13 cellular contexts compared by ENCODE assay signal in the genomic region with DNA sequence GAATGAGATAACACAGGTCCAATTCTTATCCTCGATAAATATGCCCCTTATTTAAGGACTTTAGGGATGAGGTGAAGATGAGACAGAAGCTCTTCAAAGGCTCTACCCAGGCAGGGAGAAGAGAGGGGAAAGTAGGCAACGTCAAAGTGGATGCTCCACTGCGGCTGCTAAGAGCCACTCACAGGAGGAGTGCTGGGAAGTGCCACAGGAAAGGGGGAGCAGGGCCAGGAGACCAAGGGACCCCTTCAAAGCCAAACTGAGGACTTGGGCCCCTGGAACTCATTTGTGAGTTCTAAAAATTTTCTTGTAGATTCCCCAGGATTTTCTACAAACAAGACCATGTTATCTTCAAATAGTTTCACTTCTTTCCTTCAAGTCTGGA. TPM values are rescaled to one million over a fixed set of nuclear protein-coding genes. Genes with fewer than 3 reads are reported as not detected.
DNase-seq lines count a peak whose midpoint lies in the region; ATAC-seq and TF ChIP-seq lines count a peak whose summit lies in the region.
"Had no signal": no experiment of that assay in that cellular context is flagged by ENCODE, and none has a peak within 500 bp of the region (broad histone marks: within the 10 kb centered on the region; RNA-seq: fewer than 3 reads in every experiment).

No MANE protein-coding gene starts in this region.

- no peaks in the 10 kb centered on the region for H3K9me3 ChIP-seq in RWPE2 (ENCODE audit: severe bottlenecking)
- no peaks in the 10 kb centered on the region for H3K9me3 ChIP-seq in esophagus muscularis mucosa
- no peaks in the 10 kb centered on the region for H3K9me3 ChIP-seq in sigmoid colon

- 93% methylated on average over 3 of the region's 3 CpGs for WGBS in esophagus muscularis mucosa
- 57 to 89% methylated on average over 3 of the region's 3 CpGs for whole genome bisulfite sequencing in sigmoid colon, 2 donors

- H3K4me1 ChIP-seq in RWPE2 (ENCODE audit: insufficient read depth, poor library complexity, severe bottlenecking), result peaks cover 25% of the 10 kb centered on the region
- peaks cover 0 to 40% (median 10%) of the 10 kb centered on the region in 4 donors for H3K4me1 ChIP-seq in esophagus muscularis mucosa
- peaks cover 0 to 23% (median 11%) of the 10 kb centered on the region in 4 donors for H3K4me1 ChIP-seq in sigmoid colon

- TF ChIP-seq EP300 in esophagus muscularis mucosa (IDR thresholded peaks at IDR 0.05) (no peak), sigmoid colon (IDR thresholded peaks at IDR 0.05) (no peak)

- TF ChIP-seq CTCF in C4-2B (conservative IDR thresholded peaks at IDR 0.05) (no peak), RWPE2 (IDR thresholded peaks at IDR 0.05; ENCODE audit: poor library complexity, severe bottlenecking) (no peak), esophagus muscularis mucosa (IDR thresholded peaks at IDR 0.05) (no peak), sigmoid colon (IDR thresholded peaks at IDR 0.05) (no peak)

- H3K36me3 ChIP-seq in RWPE2 (ENCODE audit: low read depth), result peaks cover 26% of the 10 kb centered on the region
- H3K36me3 ChIP-seq in esophagus muscularis mucosa, result no peaks in the 10 kb centered on the region
- H3K36me3 ChIP-seq in sigmoid colon, result no peaks in the 10 kb centered on the region

- H3K27me3 ChIP-seq in RWPE2 (ENCODE audit: insufficient read depth, poor library complexity, severe bottlenecking) (no peaks in the 10 kb centered on the region), esophagus muscularis mucosa (no peaks in the 10 kb centered on the region), sigmoid colon (no peaks in the 10 kb centered on the region)

- in situ Hi-C loops in ACHN (cut with HindIII; ENCODE audit: low pct_ligation_motif_present, low pct_unique_long_range_greater_than_20kb, low sequenced_read_pairs), result no loop called here

- intact Hi-C loops in esophagus muscularis mucosa (cut with DNase I) (no loop called here), sigmoid colon (cut with DNase I) (loop anchor here (5.0 kb wide), 1 partner anchor 47 kb away; the partner anchor contains the start of gene ATG7)

- H3K27ac ChIP-seq in C4-2B (peak overlapping the region; percentile 9; the same call in 1 of the 2 replicates), RWPE2 (ENCODE audit: poor library complexity, severe bottlenecking) (peak overlapping the region; percentile 91), esophagus muscularis mucosa (replicated peaks in 1 of 4) (peak overlapping the region; percentile 70 to 78 (median 72)), sigmoid colon (peak overlapping the region; percentile 63 to 78 (median 73))

- DNase-seq in RWPE2 (ENCODE audit: low spot score) (no peak), esophagus muscularis mucosa (ENCODE audit: extremely low spot score) (no peak), sigmoid colon (no peak), NCI-H2029 treated with DMSO at 0.1 percent for 48 hours (lab: John Stamatoyannopoulos, UW) (no peak), ACHN (no peak), HCEC 1CT (no peak)
- DNase-seq: activated CD4-positive, alpha-beta T cell treated with anti-CD3 and anti-CD28 coated beads for 48 hours; CD4-positive, CD25-positive, alpha-beta regulatory T cell; cortex of kidney; NCI-H1436; NCI-H82 had no signal

- ATAC-seq in RWPE2 (ENCODE audit: low read depth) (no peak), esophagus mucosa (no peak)

- H3K4me3 ChIP-seq in RWPE2 (ENCODE audit: severe bottlenecking) (peak overlapping the region; percentile 46), esophagus muscularis mucosa (peak overlapping the region in 2 of 4 donors; percentile 12 to 30), sigmoid colon (no peak overlapping the region)

- TF ChIP-seq POLR2A in esophagus muscularis mucosa (IDR thresholded peaks at IDR 0.05; ENCODE audit: low read depth) (no peak), sigmoid colon (IDR thresholded peaks at IDR 0.05) (no peak)

RNA-seq across cellular contexts. Expression of gene ATG7, which starts 47.3 kb away (rescaled TPM):
- total RNA-seq in esophagus muscularis mucosa (10 to 100 TPM; 20.6 to 50.4 (median 39.9) TPM), sigmoid colon (10 to 100 TPM; 34.8 to 62.9 (median 55.0) TPM), esophagus mucosa (30.0 TPM)
- polyA plus RNA-seq in sigmoid colon, result 10 to 100 TPM; 12.5 to 18.1 (median 12.6) TPM

Comparison
In these comparisons a context has a peak if more than half of its experiments do, and no peak if none do; other contexts are left out.
1. H3K27ac ChIP-seq: peak in every context shown above with its lines; median percentile 91 in RWPE2; 73 in sigmoid colon; 72 in esophagus muscularis mucosa; 9 in C4-2B.